In genomic region chr6:16591681-16592549, GRCh38 we compare ENCODE assay signal across 9 cellular contexts.
A peak's percentile ranks its signal among the peaks of the same experiment; 100 is the strongest.
DNase-seq lines count a peak whose midpoint lies in the region; ATAC-seq and TF ChIP-seq lines count a peak whose summit lies in the region.
"Had no signal": no experiment of that assay in that cellular context is flagged by ENCODE, and none has a peak within 500 bp of the region (broad histone marks: within the 10 kb centered on the region; RNA-seq: fewer than 3 reads in every experiment).

No MANE protein-coding gene starts in this region.

- no peaks in the 10 kb centered on the region for H3K4me1 ChIP-seq in A673 (ENCODE audit: insufficient read depth, low read length, poor library complexity, severe bottlenecking)
- peaks cover 0 to 3% of the 10 kb centered on the region in 2 donors for H3K4me1 ChIP-seq in neuronal stem cell (ENCODE audit: control insufficient read depth in 2 of 2, insufficient read depth in 1 of 2, low read depth in 1 of 2, low read length in 2 of 2)
- H3K4me1 ChIP-seq in mucosa of descending colon (ENCODE audit: low read depth): no peaks in the 10 kb centered on the region
- no peaks in the 10 kb centered on the region for H3K4me1 ChIP-seq in osteoblast (ENCODE audit: insufficient read depth, low read length)
- no peaks in the 10 kb centered on the region for H3K4me1 ChIP-seq in sigmoid colon

- no peak overlapping the region for H4K91ac ChIP-seq in neuronal stem cell (ENCODE audit: low read depth, low read length, poor library complexity)

- no peak overlapping the region for H3K4ac ChIP-seq in neuronal stem cell (ENCODE audit: low read length)

- no peaks in the 10 kb centered on the region for H3K9me3 Mint-ChIP-seq in activated T-helper 1 cell treated with anti-CD3 and anti-CD28 coated beads, Interleukin-12 subunit alpha, Interleukin-12 subunit beta, Interleukin-2, Interleukin-4 antibody, amounts not matched to agents 30 ng/mL and 10 ng/mL and 1 ng/mL, durations not matched to agents 14 hours and 24 hours and 36 hours

- H3K79me2 ChIP-seq in osteoblast (ENCODE audit: insufficient read depth, low read length): no peaks in the 10 kb centered on the region

- peaks cover 38% of the 10 kb centered on the region for H3K4me1 Mint-ChIP-seq in activated T-helper 1 cell treated with anti-CD3 and anti-CD28 coated beads, Interleukin-12 subunit alpha, Interleukin-12 subunit beta, Interleukin-2, Interleukin-4 antibody, amounts not matched to agents 30 ng/mL and 10 ng/mL and 1 ng/mL, durations not matched to agents 14 hours and 24 hours and 36 hours (ENCODE audit: low read depth)

- WGBS in neuronal stem cell (ENCODE audit: extremely low coverage in 2 of 2, insufficient read length in 2 of 2, insufficient replicate concordance in 1 of 2), 2 donors: no CpG with 5 or more reads among the region's 13 CpGs
- WGBS in sigmoid colon, 2 donors: 80 to 89% methylated on average over 13 of the region's 13 CpGs

- no peaks in the 10 kb centered on the region for H3K79me1 ChIP-seq in neuronal stem cell (ENCODE audit: low read depth, low read length)

- H3K4me2 ChIP-seq in neuronal stem cell (ENCODE audit: insufficient read depth, low read length, poor library complexity, severe bottlenecking) (no peak overlapping the region), osteoblast (ENCODE audit: insufficient read depth, low read length) (no peak overlapping the region)

- no peak overlapping the region for H3K9ac ChIP-seq in neuronal stem cell (ENCODE audit: low read depth, low read length, poor library complexity)

- no peak overlapping the region for H4K8ac ChIP-seq in neuronal stem cell (ENCODE audit: low read depth, low read length)

- H4K20me1 ChIP-seq in osteoblast (ENCODE audit: insufficient read depth, low read length): no peaks in the 10 kb centered on the region

- H2BK5ac ChIP-seq in neuronal stem cell (ENCODE audit: low read length): no peak overlapping the region

- H3K36me3 ChIP-seq in A673 (ENCODE audit: insufficient read depth, low read length, poor library complexity, severe bottlenecking) (no peaks in the 10 kb centered on the region), neuronal stem cell (replicated peaks in 1 of 2; ENCODE audit: control insufficient read depth in 2 of 2, insufficient read depth in 2 of 2, low read length in 2 of 2) (no peaks in the 10 kb centered on the region), mucosa of descending colon (ENCODE audit: low read depth) (no peaks in the 10 kb centered on the region), osteoblast (ENCODE audit: insufficient read depth, low read length) (no peaks in the 10 kb centered on the region), sigmoid colon (no peaks in the 10 kb centered on the region)

- no peak overlapping the region for H3K4me3 Mint-ChIP-seq in activated T-helper 1 cell treated with anti-CD3 and anti-CD28 coated beads, Interleukin-12 subunit alpha, Interleukin-12 subunit beta, Interleukin-2, Interleukin-4 antibody, amounts not matched to agents 30 ng/mL and 10 ng/mL and 1 ng/mL, durations not matched to agents 14 hours and 24 hours and 36 hours

- DNase-seq in A673 (ENCODE audit: low spot score) (peak; percentile 19), neuronal stem cell (ENCODE audit: low spot score) (no peak), mucosa of descending colon (no peak), osteoblast (ENCODE audit: insufficient read length, low spot score, missing footprints) (no peak), sigmoid colon (no peak)
- DNase-seq in activated T-helper 1 cell treated with anti-CD3 and anti-CD28 coated beads, Interleukin-12 subunit alpha, Interleukin-12 subunit beta, Interleukin-2, Interleukin-4 antibody, amounts not matched to agents 30 ng/mL and 10 ng/mL and 1 ng/mL, durations not matched to agents 14 hours and 24 hours and 36 hours (ENCODE audit: low spot score): no peak
- DNase-seq: NCI-H446 had no signal

- peaks cover 38% of the 10 kb centered on the region for H3K36me3 Mint-ChIP-seq in activated T-helper 1 cell treated with anti-CD3 and anti-CD28 coated beads, Interleukin-12 subunit alpha, Interleukin-12 subunit beta, Interleukin-2, Interleukin-4 antibody, amounts not matched to agents 30 ng/mL and 10 ng/mL and 1 ng/mL, durations not matched to agents 14 hours and 24 hours and 36 hours (ENCODE audit: low read depth)

- no peak for TF ChIP-seq POLR2A in sigmoid colon (IDR thresholded peaks at IDR 0.05)

- peak overlapping the region; percentile 87 for H3K27ac Mint-ChIP-seq in activated T-helper 1 cell treated with anti-CD3 and anti-CD28 coated beads, Interleukin-12 subunit alpha, Interleukin-12 subunit beta, Interleukin-2, Interleukin-4 antibody, amounts not matched to agents 30 ng/mL and 10 ng/mL and 1 ng/mL, durations not matched to agents 14 hours and 24 hours and 36 hours

- no peak overlapping the region for H2BK15ac ChIP-seq in neuronal stem cell (ENCODE audit: low read length)

- no peak for TF ChIP-seq EP300 in sigmoid colon (IDR thresholded peaks at IDR 0.05)

- H3K27ac ChIP-seq in A673 (ENCODE audit: low read depth, low read length, poor library complexity, severe bottlenecking): no peak overlapping the region
- H3K27ac ChIP-seq in neuronal stem cell (replicated peaks; ENCODE audit: low read length): no peak overlapping the region
- H3K27ac ChIP-seq in osteoblast (ENCODE audit: low read depth, low read length): no peak overlapping the region
- no peak overlapping the region for H3K27ac ChIP-seq in sigmoid colon

- H3K27me3 ChIP-seq in A673 (replicated peaks; ENCODE audit: insufficient read depth, low read depth, low read length, poor library complexity) (no peaks in the 10 kb centered on the region), neuronal stem cell (ENCODE audit: control insufficient read depth in 3 of 3, insufficient read depth in 3 of 3, low read depth in 1 of 3, low read length in 3 of 3) (no peaks in the 10 kb centered on the region), osteoblast (ENCODE audit: insufficient read depth, low read length) (no peaks in the 10 kb centered on the region), sigmoid colon (no peaks in the 10 kb centered on the region)

- H3K4me3 ChIP-seq in A673 (ENCODE audit: low read depth, low read length, poor library complexity, severe bottlenecking) (no peak overlapping the region), neuronal stem cell (ENCODE audit: low read length in 2 of 2) (no peak overlapping the region), mucosa of descending colon (no peak overlapping the region), osteoblast (ENCODE audit: insufficient read depth, low read length) (no peak overlapping the region), sigmoid colon (no peak overlapping the region)

- no peak overlapping the region for H3K18ac ChIP-seq in neuronal stem cell (ENCODE audit: low read length)

- no peak overlapping the region for H2AK5ac ChIP-seq in neuronal stem cell (ENCODE audit: low read depth, low read length)

- H3K14ac ChIP-seq in neuronal stem cell (ENCODE audit: low read length): no peak overlapping the region

- no peak overlapping the region for H2BK12ac ChIP-seq in neuronal stem cell (ENCODE audit: low read length)

- CTCF ChIA-PET in A673 (lab: Charles Lee): interaction anchor here (0.7 kb wide), 1 partner anchor 316 kb away, joined by 3 read pairs; no protein-coding TSS in a partner anchor

- no peak overlapping the region for H3K23ac ChIP-seq in neuronal stem cell (ENCODE audit: low read depth, low read length, poor library complexity)

- ATAC-seq in GM18909 (IDR thresholded peaks at IDR 0.05; ENCODE audit: poor library complexity, unreplicated experiment): peak; percentile 85
- ATAC-seq in HG02970 (IDR thresholded peaks at IDR 0.05; ENCODE audit: low FRiP score, unreplicated experiment): peak; percentile 81
- no peak for ATAC-seq in mucosa of descending colon

- H2BK120ac ChIP-seq in neuronal stem cell (ENCODE audit: low read depth, low read length): no peak overlapping the region

- H2AFZ ChIP-seq in neuronal stem cell (ENCODE audit: low read length): no peak overlapping the region
- no peak overlapping the region for H2AFZ ChIP-seq in osteoblast (ENCODE audit: low read length)

- intact Hi-C loops in A673 (cut with micrococcal nuclease; ENCODE audit: unreplicated experiment) (no loop called here), mucosa of descending colon (cut with DNase I, micrococcal nuclease) (no loop called here), sigmoid colon (cut with DNase I) (no loop called here)
- intact Hi-C loops in activated T-helper 1 cell treated with anti-CD3 and anti-CD28 coated beads, Interleukin-12 subunit alpha, Interleukin-12 subunit beta, Interleukin-2, Interleukin-4 antibody, amounts not matched to agents 30 ng/mL and 10 ng/mL and 1 ng/mL, durations not matched to agents 14 hours and 24 hours and 36 hours (cut with micrococcal nuclease): loop anchor here (1.0 to 10.0 kb wide), 8 partner anchors 10 to 363 kb away; partner anchors contain the start of gene ATXN1

- no peaks in the 10 kb centered on the region for H3K27me3 Mint-ChIP-seq in activated T-helper 1 cell treated with anti-CD3 and anti-CD28 coated beads, Interleukin-12 subunit alpha, Interleukin-12 subunit beta, Interleukin-2, Interleukin-4 antibody, amounts not matched to agents 30 ng/mL and 10 ng/mL and 1 ng/mL, durations not matched to agents 14 hours and 24 hours and 36 hours (ENCODE audit: insufficient read depth)

- no TSS peak for BruUV-seq in A673 (replicated peaks; lab: Mats Ljungman, UMichigan)

- TF ChIP-seq CTCF in A673 (conservative IDR thresholded peaks at IDR 0.05; ENCODE audit: low read depth, low read length) (no peak), mucosa of descending colon (IDR thresholded peaks at IDR 0.05) (no peak), osteoblast (IDR thresholded peaks at IDR 0.05; ENCODE audit: extremely low read depth, low read depth, low read length) (no peak), sigmoid colon (IDR thresholded peaks at IDR 0.05) (no peak)

- POLR2A ChIA-PET in A673 (lab: Charles Lee; ENCODE audit: low non-redundant PET): no interaction called here

- no peaks in the 10 kb centered on the region for H3K9me3 ChIP-seq in A673 (ENCODE audit: low read depth, low read length, poor library complexity, severe bottlenecking)
- no peaks in the 10 kb centered on the region for H3K9me3 ChIP-seq in neuronal stem cell (replicated peaks in 1 of 2; ENCODE audit: control insufficient read depth in 2 of 2, insufficient read depth in 1 of 2, low read depth in 1 of 2, low read length in 2 of 2)
- no peaks in the 10 kb centered on the region for H3K9me3 ChIP-seq in mucosa of descending colon
- H3K9me3 ChIP-seq in osteoblast (ENCODE audit: low read depth, low read length): no peaks in the 10 kb centered on the region
- H3K9me3 ChIP-seq in sigmoid colon: no peaks in the 10 kb centered on the region
